Comparison of ENCODE assay signal across 16 cellular contexts in genomic region chr6:7960848-7961247, GRCh38.
DNase-seq lines count a peak whose midpoint lies in the region; ATAC-seq, FAIRE-seq and TF ChIP-seq lines count a peak whose summit lies in the region.
"Had no signal": no experiment of that assay in that cellular context is flagged by ENCODE, and none has a peak within 500 bp of the region (broad histone marks: within the 10 kb centered on the region; RNA-seq: fewer than 3 reads in every experiment).

No MANE protein-coding gene starts in this region.

- no peak for FAIRE-seq in urothelium cell line (lab: Jason Lieb, UNC)
- FAIRE-seq: H54, TTC549 had no signal

- TF ChIP-seq POLR2A in NB4 (IDR thresholded peaks at IDR 0.05; ENCODE audit: extremely low read depth, insufficient read length): no peak

- in situ Hi-C loops in GM13976 (cut with MboI; ENCODE audit: low sequenced_read_pairs, unreplicated experiment): loop anchor here (10.0 kb wide), 1 partner anchor 46 kb away; the partner anchor contains the start of gene TXNDC5

- TF ChIP-seq CTCF in GM13976 (IDR thresholded peaks at IDR 0.05; ENCODE audit: borderline replicate concordance, control extremely low read depth, extremely low read depth, insufficient read depth, missing control alignments) (no peak), NB4 (IDR thresholded peaks at IDR 0.05; ENCODE audit: low read depth, low read length) (no peak)

- DNase-seq in GM13976 (ENCODE audit: low spot score) (peak; percentile 43), NB4 (ENCODE audit: low read depth) (peak; percentile 58), HUDEP-2 (lab: John Stamatoyannopoulos, UW; ENCODE audit: unreplicated experiment in 76 of 76) (no peak), urothelium cell line (ENCODE audit: low spot score) (no peak), anterior cingulate cortex (lab: John Stamatoyannopoulos, UW) (no peak)
- DNase-seq: activated CD8-positive, alpha-beta memory T cell treated with anti-CD3 and anti-CD28 coated beads, Interleukin-2, amount 10 ng/mL, durations not matched to agents 7 days and 5 days; activated naive CD4-positive, alpha-beta T cell treated with anti-CD3 and anti-CD28 coated beads, Interleukin-2, amount 10 ng/mL, durations not matched to agents 7 days and 5 days; glutamatergic neuron; NCI-H345; uterus had no signal

- H3K4me3 ChIP-seq in NB4 (ENCODE audit: low read depth, low read length): no peak overlapping the region
- H3K4me3 ChIP-seq: prostate gland, uterus had no signal

- peak; percentile 30 for ATAC-seq in GM19455 (IDR thresholded peaks at IDR 0.05; ENCODE audit: unreplicated experiment)
- ATAC-seq in HG02938 (IDR thresholded peaks at IDR 0.05; ENCODE audit: unreplicated experiment): peak; percentile 39
- ATAC-seq in GM19351 (IDR thresholded peaks at IDR 0.05; ENCODE audit: unreplicated experiment): no peak
- ATAC-seq: activated CD8-positive, alpha-beta memory T cell treated with anti-CD3 and anti-CD28 coated beads, Interleukin-2, amount 10 ng/mL, durations not matched to agents 7 days and 5 days had no signal

Comparison
In these comparisons a context has a peak if more than half of its experiments do, and no peak if none do; other contexts are left out.
1. DNase-seq: peak in GM13976 (single experiment) and NB4 (single experiment); none in HUDEP-2 (0 of 76), urothelium cell line (single experiment) and anterior cingulate cortex (0 of 58).